In genomic region chr20:34083137-34083536, GRCh38 we compare ENCODE assay signal across 8 cellular contexts. TPM values are rescaled to one million over a fixed set of nuclear protein-coding genes. Genes with fewer than 3 reads are reported as not detected.
DNase-seq lines count a peak whose midpoint lies in the region; ATAC-seq and TF ChIP-seq lines count a peak whose summit lies in the region.

No MANE protein-coding gene starts in this region.

- no peaks in the 10 kb centered on the region for H3K9me3 ChIP-seq in mesodermal cell (ENCODE audit: control insufficient read depth, low read length)

- H3K4me1 ChIP-seq in mesodermal cell (ENCODE audit: control insufficient read depth, insufficient read depth, low read length, poor library complexity, severe bottlenecking): no peaks in the 10 kb centered on the region

- peak overlapping the region; percentile 45 for H3K27ac ChIP-seq in mesodermal cell (ENCODE audit: low read depth, low read length, severe bottlenecking)

- H3K4me3 ChIP-seq in LNCaP clone FGC (ENCODE audit: low read depth, low read length) (no peak overlapping the region), mesodermal cell (ENCODE audit: extremely low read depth, insufficient read depth, low read length, poor library complexity, severe bottlenecking) (no peak overlapping the region)

- peaks cover 87% of the 10 kb centered on the region for H3K36me3 ChIP-seq in mesodermal cell (ENCODE audit: control insufficient read depth, insufficient read depth, low read length)

- TF ChIP-seq CTCF in LNCaP clone FGC (IDR thresholded peaks at IDR 0.05; ENCODE audit: control insufficient read depth, extremely low read depth, insufficient read depth): peak; percentile 43; the same call in 1 of the 2 replicates

- WGBS in mesodermal cell (ENCODE audit: insufficient coverage in 2 of 2), 2 experiments: 89 to 96% methylated on average over 6 to 7 of the region's 7 CpGs

- peak; percentile 91 for DNase-seq in AG08396 (ENCODE audit: low spot score)
- DNase-seq in LNCaP clone FGC (ENCODE audit: low read depth): peak; percentile 85
- DNase-seq in cerebellar cortex (ENCODE audit: low spot score): peak; percentile 68
- no peak for DNase-seq in activated CD4-positive, alpha-beta T cell treated with anti-CD3 and anti-CD28 coated beads for 48 hours
- DNase-seq in activated CD4-positive, alpha-beta T cell treated with anti-CD3 and anti-CD28 coated beads, Interleukin-2, amount 50 U/mL, for 48 hours: no peak

- ATAC-seq in HG02642 (IDR thresholded peaks at IDR 0.05; ENCODE audit: poor library complexity, unreplicated experiment) (no peak), GM19395 (IDR thresholded peaks at IDR 0.05; ENCODE audit: unreplicated experiment) (no peak)

RNA-seq across cellular contexts. Expression of gene EIF2S2, which starts 28.9 kb away (rescaled TPM):
- 160 TPM for polyA plus RNA-seq in mesodermal cell (2013, experiment 1 of 2)
- polyA plus RNA-seq in mesodermal cell (2013, experiment 2 of 2): 181 TPM

Comparison
In these comparisons a context has a peak if more than half of its experiments do, and no peak if none do; other contexts are left out.
1. DNase-seq: peak in AG08396 (single experiment), LNCaP clone FGC (single experiment) and cerebellar cortex (single experiment); none in activated CD4-positive, alpha-beta T cell treated with anti-CD3 and anti-CD28 coated beads for 48 hours (single experiment) and activated CD4-positive, alpha-beta T cell treated with anti-CD3 and anti-CD28 coated beads, Interleukin-2, amount 50 U/mL, for 48 hours (0 of 2).